ENCODE assay signal across 8 cellular contexts in the genomic region with DNA sequence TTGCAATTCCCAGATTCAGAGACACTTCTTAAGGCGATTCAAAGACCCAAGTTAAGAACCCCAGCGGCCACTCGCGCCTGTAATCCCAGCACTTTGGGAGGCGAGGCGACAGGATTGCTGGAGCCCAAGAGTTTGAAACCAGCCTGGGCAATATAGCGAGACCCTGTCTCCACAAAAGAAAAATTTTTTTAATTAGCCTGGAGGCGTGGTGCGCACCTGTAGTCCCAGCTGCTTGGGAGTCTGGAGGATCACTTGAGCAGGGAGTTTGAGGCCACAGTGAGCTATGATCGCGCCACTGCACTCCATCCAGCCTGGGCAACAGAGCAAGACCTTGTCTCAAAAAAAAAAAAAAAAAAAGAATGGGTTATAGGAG. TPM values are rescaled to one million over a fixed set of nuclear protein-coding genes. Genes with fewer than 3 reads are reported as not detected.
DNase-seq lines count a peak whose midpoint lies in the region; TF ChIP-seq lines count a peak whose summit lies in the region.

No MANE protein-coding gene starts in this region.

- no peak for TF ChIP-seq POLR2A in stomach (IDR thresholded peaks at IDR 0.05)

- 4 to 15% (median 13%) methylated on average over 11 of the region's 11 CpGs for WGBS in stomach, 5 donors

- in situ Hi-C loops in HAP-1 (cut with MboI; ENCODE audit: low sequenced_read_pairs), result loop anchor here (25.0 kb wide), 1 partner anchor 378 kb away; a partner anchor contains a TSS

- no peak for TF ChIP-seq EP300 in stomach (IDR thresholded peaks at IDR 0.05)

- DNase-seq in AG10803 (ENCODE audit: low read depth) (no peak), HAP-1 (ENCODE audit: low spot score in 2 of 2) (no peak), stomach (no peak), RPMI8226 (no peak), NCI-H1092 treated with DMSO at 0.1 percent for 48 hours (lab: John Stamatoyannopoulos, UW) (no peak), superior temporal gyrus (ENCODE audit: extremely low spot score) (no peak)
- no peak for DNase-seq in activated T-helper 1 cell treated with anti-CD3 and anti-CD28 coated beads, Interleukin-12 subunit alpha, Interleukin-12 subunit beta, Interleukin-2, Interleukin-4 antibody, amounts not matched to agents 30 ng/mL and 10 ng/mL and 1 ng/mL, durations not matched to agents 14 hours and 24 hours and 36 hours (ENCODE audit: low spot score)

- peaks cover 4% of the 10 kb centered on the region for H3K27me3 Mint-ChIP-seq in activated T-helper 1 cell treated with anti-CD3 and anti-CD28 coated beads, Interleukin-12 subunit alpha, Interleukin-12 subunit beta, Interleukin-2, Interleukin-4 antibody, amounts not matched to agents 30 ng/mL and 10 ng/mL and 1 ng/mL, durations not matched to agents 14 hours and 24 hours and 36 hours (ENCODE audit: insufficient read depth)

- H3K27me3 ChIP-seq in HAP-1 (ENCODE audit: low read depth) (no peaks in the 10 kb centered on the region), iPS-15b (ENCODE audit: control insufficient read depth, insufficient read depth, low read length) (no peaks in the 10 kb centered on the region), stomach (no peaks in the 10 kb centered on the region)

- peak overlapping the region; percentile 70 for H3K4me3 ChIP-seq in AG10803 (ENCODE audit: low read length)
- H3K4me3 ChIP-seq in HAP-1, result peak overlapping the region; percentile 99
- peak overlapping the region; percentile 96 for H3K4me3 ChIP-seq in iPS-15b (ENCODE audit: low read depth, low read length)
- H3K4me3 ChIP-seq in stomach, result peak overlapping the region; percentile 95 to 99 (median 96)

- H3K9me3 ChIP-seq in HAP-1, result no peaks in the 10 kb centered on the region
- no peaks in the 10 kb centered on the region for H3K9me3 ChIP-seq in iPS-15b (ENCODE audit: control insufficient read depth, insufficient read depth, low read length)
- H3K9me3 ChIP-seq in stomach, result no peaks in the 10 kb centered on the region

- H3K36me3 ChIP-seq in HAP-1 (replicated peaks) (peaks cover 9% of the 10 kb centered on the region), iPS-15b (ENCODE audit: control insufficient read depth, insufficient read depth, low read length) (no peaks in the 10 kb centered on the region), stomach (peaks cover 7 to 11% (median 10%) of the 10 kb centered on the region in 4 donors)

- H3K36me3 Mint-ChIP-seq in activated T-helper 1 cell treated with anti-CD3 and anti-CD28 coated beads, Interleukin-12 subunit alpha, Interleukin-12 subunit beta, Interleukin-2, Interleukin-4 antibody, amounts not matched to agents 30 ng/mL and 10 ng/mL and 1 ng/mL, durations not matched to agents 14 hours and 24 hours and 36 hours (ENCODE audit: low read depth), result peaks cover 9% of the 10 kb centered on the region

- peak overlapping the region; percentile 86 to 93 (median 90) for H3K27ac ChIP-seq in stomach

- peak overlapping the region; percentile 93 for H3K27ac Mint-ChIP-seq in activated T-helper 1 cell treated with anti-CD3 and anti-CD28 coated beads, Interleukin-12 subunit alpha, Interleukin-12 subunit beta, Interleukin-2, Interleukin-4 antibody, amounts not matched to agents 30 ng/mL and 10 ng/mL and 1 ng/mL, durations not matched to agents 14 hours and 24 hours and 36 hours

- H3K4me1 ChIP-seq in HAP-1, result peaks cover 12% of the 10 kb centered on the region
- H3K4me1 ChIP-seq in iPS-15b (ENCODE audit: control insufficient read depth, insufficient read depth, low read length), result no peaks in the 10 kb centered on the region
- peaks cover 0 to 32% (median 22%) of the 10 kb centered on the region in 4 donors for H3K4me1 ChIP-seq in stomach

- peak overlapping the region; percentile 95 for H3K4me3 Mint-ChIP-seq in activated T-helper 1 cell treated with anti-CD3 and anti-CD28 coated beads, Interleukin-12 subunit alpha, Interleukin-12 subunit beta, Interleukin-2, Interleukin-4 antibody, amounts not matched to agents 30 ng/mL and 10 ng/mL and 1 ng/mL, durations not matched to agents 14 hours and 24 hours and 36 hours

- TF ChIP-seq CTCF in AG10803 (conservative IDR thresholded peaks at IDR 0.05; ENCODE audit: low read length) (no peak), stomach (IDR thresholded peaks at IDR 0.05) (no peak)

- intact Hi-C loops in activated T-helper 1 cell treated with anti-CD3 and anti-CD28 coated beads, Interleukin-12 subunit alpha, Interleukin-12 subunit beta, Interleukin-2, Interleukin-4 antibody, amounts not matched to agents 30 ng/mL and 10 ng/mL and 1 ng/mL, durations not matched to agents 14 hours and 24 hours and 36 hours (cut with micrococcal nuclease), result loop anchor here (1.0 to 10.0 kb wide), 7 partner anchors 14 to 698 kb away; a partner anchor contains a TSS
- intact Hi-C loops in stomach (cut with DNase I; ENCODE audit: low total_unique reads), result no loop called here

- H3K9me3 Mint-ChIP-seq in activated T-helper 1 cell treated with anti-CD3 and anti-CD28 coated beads, Interleukin-12 subunit alpha, Interleukin-12 subunit beta, Interleukin-2, Interleukin-4 antibody, amounts not matched to agents 30 ng/mL and 10 ng/mL and 1 ng/mL, durations not matched to agents 14 hours and 24 hours and 36 hours, result no peaks in the 10 kb centered on the region

- H3K9ac ChIP-seq in iPS-15b (ENCODE audit: low read depth, low read length), result peak overlapping the region; percentile 97

- H3K4me1 Mint-ChIP-seq in activated T-helper 1 cell treated with anti-CD3 and anti-CD28 coated beads, Interleukin-12 subunit alpha, Interleukin-12 subunit beta, Interleukin-2, Interleukin-4 antibody, amounts not matched to agents 30 ng/mL and 10 ng/mL and 1 ng/mL, durations not matched to agents 14 hours and 24 hours and 36 hours (ENCODE audit: low read depth), result no peaks in the 10 kb centered on the region

RNA-seq across cellular contexts. Expression of a gene that starts 0.6 kb away (rescaled TPM):
- 120 and 126 TPM in 2 replicates for total RNA-seq in activated T-helper 1 cell treated with anti-CD3 and anti-CD28 coated beads, Interleukin-12 subunit alpha, Interleukin-12 subunit beta, Interleukin-2, Interleukin-4 antibody, amounts not matched to agents 30 ng/mL and 10 ng/mL and 1 ng/mL, durations not matched to agents 14 hours and 24 hours and 36 hours
- 100 to 1,000 TPM in 1 of 5 donors, 10 to 100 TPM in 4; 60.0 to 200 (median 77.3) TPM for total RNA-seq in stomach
- 1 to 10 TPM; 4.9 to 6.1 (median 5.1) TPM for polyA plus RNA-seq in stomach

RNA-seq across cellular contexts. Expression of a gene that starts 13.8 kb away (rescaled TPM):
- total RNA-seq in activated T-helper 1 cell treated with anti-CD3 and anti-CD28 coated beads, Interleukin-12 subunit alpha, Interleukin-12 subunit beta, Interleukin-2, Interleukin-4 antibody, amounts not matched to agents 30 ng/mL and 10 ng/mL and 1 ng/mL, durations not matched to agents 14 hours and 24 hours and 36 hours, result 1.3 and 1.9 TPM in 2 replicates
- 10 to 100 TPM in 4 of 5 donors, 1 to 10 TPM in 1; 6.1 to 21.8 (median 17.4) TPM for total RNA-seq in stomach
- polyA plus RNA-seq in stomach, result 1 to 10 TPM; 3.9 to 5.7 (median 5.3) TPM
